In genomic region chr11:62879150-62879549, GRCh38 we compare ENCODE assay signal across 12 cellular contexts. TPM values are rescaled to one million over a fixed set of nuclear protein-coding genes. Genes with fewer than 3 reads are reported as not detected.
A peak's percentile ranks its signal among the peaks of the same experiment; 100 is the strongest.
DNase-seq lines count a peak whose midpoint lies in the region; ATAC-seq lines count a peak whose summit lies in the region.
"Had no signal": no experiment of that assay in that cellular context is flagged by ENCODE, and none has a peak within 500 bp of the region (broad histone marks: within the 10 kb centered on the region; RNA-seq: fewer than 3 reads in every experiment).

No MANE protein-coding gene starts in this region.

- DNase-seq in activated CD4-positive, alpha-beta T cell treated with anti-CD3 and anti-CD28 coated beads for 36 hours, result no peak
- no peak for DNase-seq in activated CD4-positive, alpha-beta T cell treated with anti-CD3 and anti-CD28 coated beads for 48 hours
- peak in 1 of 49 donors; percentile 45 for DNase-seq in substantia nigra (lab: John Stamatoyannopoulos, UW)
- no peak for DNase-seq in effector memory CD4-positive, alpha-beta T cell
- no peak for DNase-seq in stimulated activated CD4-positive, alpha-beta T cell treated with anti-CD3 and anti-CD28 coated beads, Interleukin-12 subunit alpha, Interleukin-12 subunit beta, amount 100 ng/mL, for 4 hours
- DNase-seq: activated CD4-positive, alpha-beta T cell treated with anti-CD3 and anti-CD28 coated beads, Interleukin-2, amount 50 U/mL, for 1 hour; stimulated activated CD4-positive, alpha-beta T cell treated with anti-CD3 and anti-CD28 coated beads, Interleukin-1b, Interleukin-23, amount 100 ng/mL, for 48 hours had no signal

- intact Hi-C loops in activated CD4-positive, alpha-beta T cell treated with anti-CD3 and anti-CD28 coated beads for 36 hours (cut with DNase I, micrococcal nuclease), result no loop called here

- no peak overlapping the region for H3K9ac ChIP-seq in iPS-20b (ENCODE audit: low read depth, low read length)

- H3K4me3 ChIP-seq in iPS-20b (ENCODE audit: low read length), result peak overlapping the region; percentile 87; the same call in 1 of the 2 replicates
- no peak overlapping the region for H3K4me3 ChIP-seq in effector memory CD4-positive, alpha-beta T cell (ENCODE audit: insufficient read depth, low read depth, low read length, poor library complexity, severe bottlenecking)

- peaks cover 31% of the 10 kb centered on the region for H3K4me1 Mint-ChIP-seq in activated CD4-positive, alpha-beta T cell treated with anti-CD3 and anti-CD28 coated beads for 36 hours
- H3K4me1 Mint-ChIP-seq in activated T-helper 17 cell treated with anti-CD3 and anti-CD28 coated beads, Interleukin-2, amount 50 U/mL, for 72 hours, result peaks cover 22% of the 10 kb centered on the region

- H3K27ac ChIP-seq in iPS-20b (ENCODE audit: low read length) (no peak overlapping the region), substantia nigra (ENCODE audit: low read depth, low read length, poor library complexity, severe bottlenecking) (peak overlapping the region; percentile 95)
- no peak overlapping the region for H3K27ac ChIP-seq in effector memory CD4-positive, alpha-beta T cell (ENCODE audit: insufficient read depth, low read length, poor library complexity, severe bottlenecking)

- H3K36me3 ChIP-seq in iPS-20b (ENCODE audit: insufficient read depth, low read depth, low read length), result peaks cover 81% of the 10 kb centered on the region
- H3K36me3 ChIP-seq in effector memory CD4-positive, alpha-beta T cell (ENCODE audit: control insufficient read depth, insufficient read depth, low read length), result peaks cover 16% of the 10 kb centered on the region

- H3K27me3 Mint-ChIP-seq in activated CD4-positive, alpha-beta T cell treated with anti-CD3 and anti-CD28 coated beads for 36 hours, result no peaks in the 10 kb centered on the region
- no peaks in the 10 kb centered on the region for H3K27me3 Mint-ChIP-seq in activated T-helper 17 cell treated with anti-CD3 and anti-CD28 coated beads, Interleukin-2, amount 50 U/mL, for 72 hours

- H3K9me3 ChIP-seq in iPS-20b (ENCODE audit: insufficient read depth, low read depth, low read length), result no peaks in the 10 kb centered on the region
- H3K9me3 ChIP-seq in effector memory CD4-positive, alpha-beta T cell (ENCODE audit: control insufficient read depth, low read length), result no peaks in the 10 kb centered on the region

- CTCF ChIA-PET in activated CD4-positive, alpha-beta T cell treated with anti-CD3 and anti-CD28 coated beads for 36 hours (lab: Charles Lee), result interaction anchor here (0.6 kb wide), 1 partner anchor 74 kb away, joined by 3 read pairs; the partner anchor contains the start of gene NXF1

- peaks cover 69% of the 10 kb centered on the region for H3K36me3 Mint-ChIP-seq in activated CD4-positive, alpha-beta T cell treated with anti-CD3 and anti-CD28 coated beads for 36 hours (ENCODE audit: low read depth)
- peaks cover 62% of the 10 kb centered on the region for H3K36me3 Mint-ChIP-seq in activated T-helper 17 cell treated with anti-CD3 and anti-CD28 coated beads, Interleukin-2, amount 50 U/mL, for 72 hours (ENCODE audit: low read depth)

- ATAC-seq in activated CD4-positive, alpha-beta T cell treated with anti-CD3 and anti-CD28 coated beads for 36 hours, result no peak
- no peak for ATAC-seq in activated T-helper 17 cell treated with anti-CD3 and anti-CD28 coated beads, Interleukin-2, amount 50 U/mL, for 72 hours (replicated peaks)
- ATAC-seq in GM21423 (IDR thresholded peaks at IDR 0.05; ENCODE audit: unreplicated experiment), result no peak

- peaks cover 19% of the 10 kb centered on the region for H3K4me1 ChIP-seq in iPS-20b (ENCODE audit: insufficient read depth, low read length)
- H3K4me1 ChIP-seq in effector memory CD4-positive, alpha-beta T cell (ENCODE audit: control insufficient read depth, insufficient read depth, low read length, poor library complexity, severe bottlenecking), result peaks cover 29% of the 10 kb centered on the region

- no peaks in the 10 kb centered on the region for H3K27me3 ChIP-seq in iPS-20b (ENCODE audit: insufficient read depth, low read length)
- H3K27me3 ChIP-seq in effector memory CD4-positive, alpha-beta T cell (replicated peaks; ENCODE audit: control insufficient read depth, insufficient read depth, low read length, poor library complexity, severe bottlenecking), result no peaks in the 10 kb centered on the region

- POLR2A ChIA-PET in activated CD4-positive, alpha-beta T cell treated with anti-CD3 and anti-CD28 coated beads for 36 hours (lab: Charles Lee), result interaction anchor here (1.3 to 6.1 kb wide), 2 partner anchors 24 to 38 kb away, joined by 10 to 65 read pairs; no protein-coding TSS in a partner anchor

- H3K27ac Mint-ChIP-seq in activated CD4-positive, alpha-beta T cell treated with anti-CD3 and anti-CD28 coated beads for 36 hours, result peak overlapping the region; percentile 100
- H3K27ac Mint-ChIP-seq in activated T-helper 17 cell treated with anti-CD3 and anti-CD28 coated beads, Interleukin-2, amount 50 U/mL, for 72 hours, result peak overlapping the region; percentile 99

- no peaks in the 10 kb centered on the region for H3K9me3 Mint-ChIP-seq in activated CD4-positive, alpha-beta T cell treated with anti-CD3 and anti-CD28 coated beads for 36 hours (ENCODE audit: low read depth)
- H3K9me3 Mint-ChIP-seq in activated T-helper 17 cell treated with anti-CD3 and anti-CD28 coated beads, Interleukin-2, amount 50 U/mL, for 72 hours, result no peaks in the 10 kb centered on the region

- peak overlapping the region; percentile 99 for H3K4me3 Mint-ChIP-seq in activated CD4-positive, alpha-beta T cell treated with anti-CD3 and anti-CD28 coated beads for 36 hours
- peak overlapping the region; percentile 99 for H3K4me3 Mint-ChIP-seq in activated T-helper 17 cell treated with anti-CD3 and anti-CD28 coated beads, Interleukin-2, amount 50 U/mL, for 72 hours

RNA-seq across cellular contexts. Expression of gene SLC3A2, which starts 1.5 kb away (rescaled TPM):
- total RNA-seq in activated CD4-positive, alpha-beta T cell treated with anti-CD3 and anti-CD28 coated beads for 36 hours, result 100 to 1,000 TPM; 401 to 402 TPM
- 100 to 1,000 TPM; 176 to 287 TPM for total RNA-seq in activated T-helper 17 cell treated with anti-CD3 and anti-CD28 coated beads, Interleukin-2, amount 50 U/mL, for 72 hours

RNA-seq across cellular contexts. Expression of gene WDR74, which starts 39.8 kb away (rescaled TPM):
- 10 to 100 TPM; 83.1 to 93.1 TPM for total RNA-seq in activated CD4-positive, alpha-beta T cell treated with anti-CD3 and anti-CD28 coated beads for 36 hours
- total RNA-seq in activated T-helper 17 cell treated with anti-CD3 and anti-CD28 coated beads, Interleukin-2, amount 50 U/mL, for 72 hours, result 100 to 1,000 TPM in 1 of 2 donors, 10 to 100 TPM in 1; 70.3 to 104 TPM

RNA-seq across cellular contexts. Expression of gene CHRM1, which starts 42.0 kb away (rescaled TPM):
- total RNA-seq in activated CD4-positive, alpha-beta T cell treated with anti-CD3 and anti-CD28 coated beads for 36 hours, result not detected
- total RNA-seq in activated T-helper 17 cell treated with anti-CD3 and anti-CD28 coated beads, Interleukin-2, amount 50 U/mL, for 72 hours, result not detected
- total RNA-seq: dermis microvascular lymphatic vessel endothelial cell, liver had no signal

RNA-seq across cellular contexts. Expression of gene TEX54, which starts 46.5 kb away (rescaled TPM):
- under 1 TPM in 1 of 2 experiments, not detected in 1; 0.42 TPM for total RNA-seq in activated CD4-positive, alpha-beta T cell treated with anti-CD3 and anti-CD28 coated beads for 36 hours
- total RNA-seq in activated T-helper 17 cell treated with anti-CD3 and anti-CD28 coated beads, Interleukin-2, amount 50 U/mL, for 72 hours, result under 1 TPM; 0.82 TPM
- total RNA-seq: dermis microvascular lymphatic vessel endothelial cell, liver had no signal

RNA-seq across cellular contexts. Expression of gene STX5, which starts 47.3 kb away (rescaled TPM):
- 10 to 100 TPM; 19.3 to 21.8 TPM for total RNA-seq in activated CD4-positive, alpha-beta T cell treated with anti-CD3 and anti-CD28 coated beads for 36 hours
- total RNA-seq in activated T-helper 17 cell treated with anti-CD3 and anti-CD28 coated beads, Interleukin-2, amount 50 U/mL, for 72 hours, result 10 to 100 TPM; 23.4 to 32.0 TPM
